In genomic region chr11:99154277-99154676, GRCh38 we compare ENCODE assay signal across 26 cellular contexts.
"Had no signal": no experiment of that assay in that cellular context is flagged by ENCODE, and none has a peak within 500 bp of the region (broad histone marks: within the 10 kb centered on the region; RNA-seq: fewer than 3 reads in every experiment).

No MANE protein-coding gene starts in this region.

- H3K4me3 ChIP-seq: adrenal gland, breast epithelium, SJSA1 had no signal

- H3K27me3 Mint-ChIP-seq: activated naive CD8-positive, alpha-beta T cell treated with anti-CD3 and anti-CD28 coated beads, Interleukin-2, amount 10 ng/mL, durations not matched to agents 7 days and 5 days had no signal

- H3K4me1 Mint-ChIP-seq: activated naive CD8-positive, alpha-beta T cell treated with anti-CD3 and anti-CD28 coated beads, Interleukin-2, amount 10 ng/mL, durations not matched to agents 7 days and 5 days had no signal

- H3K4me3 Mint-ChIP-seq: activated CD8-positive, alpha-beta T cell treated with anti-CD3 and anti-CD28 coated beads, Interleukin-2, amount 10 ng/mL, durations not matched to agents 7 days and 5 days; activated naive CD8-positive, alpha-beta T cell treated with anti-CD3 and anti-CD28 coated beads, Interleukin-2, amount 10 ng/mL, durations not matched to agents 7 days and 5 days; T-helper 1 cell treated with Interleukin-12 subunit alpha and Interleukin-12 subunit beta and Interleukin-4 antibody, amounts not matched to agents 30 μg/mL and 1 μg/mL, for 36 hours had no signal

- H3K27ac Mint-ChIP-seq: activated CD8-positive, alpha-beta T cell treated with anti-CD3 and anti-CD28 coated beads, Interleukin-2, amount 10 ng/mL, durations not matched to agents 7 days and 5 days; activated naive CD8-positive, alpha-beta T cell treated with anti-CD3 and anti-CD28 coated beads, Interleukin-2, amount 10 ng/mL, durations not matched to agents 7 days and 5 days; T-helper 1 cell treated with Interleukin-12 subunit alpha and Interleukin-12 subunit beta and Interleukin-4 antibody, amounts not matched to agents 30 μg/mL and 1 μg/mL, for 36 hours had no signal

- H3K36me3 ChIP-seq: adrenal gland, breast epithelium, SJSA1 had no signal

- H3K27ac ChIP-seq: adrenal gland, breast epithelium, SJSA1 had no signal

- H3K4me1 ChIP-seq: adrenal gland, breast epithelium, SJSA1 had no signal

- DNase-seq: activated CD4-positive, alpha-beta T cell treated with anti-CD3 and anti-CD28 coated beads for 48 hours; activated CD4-positive, alpha-beta T cell treated with anti-CD3 and anti-CD28 coated beads, Interleukin-2, amount 50 U/mL, for 4 hours; activated CD4-positive, CD25-positive, alpha-beta regulatory T cell treated with anti-CD3 and anti-CD28 coated beads, Interleukin-2, amount 50 U/mL, for 72 hours; activated CD8-positive, alpha-beta memory T cell treated with anti-CD3 and anti-CD28 coated beads, Interleukin-2, amount 50 U/mL, for 48 hours; activated CD8-positive, alpha-beta T cell treated with anti-CD3 and anti-CD28 coated beads, Interleukin-2, amount 10 ng/mL, durations not matched to agents 7 days and 5 days; activated naive CD4-positive, alpha-beta T cell treated with anti-CD3 and anti-CD28 coated beads, Interleukin-2, amount 50 U/mL, for 16 hours; activated naive CD8-positive, alpha-beta T cell treated with anti-CD3 and anti-CD28 coated beads, Interleukin-2, amount 10 ng/mL, durations not matched to agents 7 days and 5 days; activated T-cell treated with anti-CD3 and anti-CD28 coated beads, Interleukin-2, amount 50 U/mL, for 1 hour; adrenal gland; anterior cingulate cortex; caudate nucleus; Karpas-422; MM.1S; NCI-H1105; NCI-H1436 treated with DMSO at 0.1 percent for 48 hours; NCI-H1930; NCI-H2171; NCI-H2227 treated with DMSO at 0.1 percent for 48 hours; NCI-H446 treated with DMSO at 0.1 percent for 48 hours; NCI-H526; NCI-H774; Right ventricle myocardium superior; RPMI8226 had no signal

- H3K9me3 ChIP-seq: adrenal gland, breast epithelium, SJSA1 had no signal

- H3K36me3 Mint-ChIP-seq: activated naive CD8-positive, alpha-beta T cell treated with anti-CD3 and anti-CD28 coated beads, Interleukin-2, amount 10 ng/mL, durations not matched to agents 7 days and 5 days had no signal

- H3K27me3 ChIP-seq: adrenal gland, breast epithelium, SJSA1 had no signal
